26 cellular contexts compared by ENCODE assay signal in the genomic region with DNA sequence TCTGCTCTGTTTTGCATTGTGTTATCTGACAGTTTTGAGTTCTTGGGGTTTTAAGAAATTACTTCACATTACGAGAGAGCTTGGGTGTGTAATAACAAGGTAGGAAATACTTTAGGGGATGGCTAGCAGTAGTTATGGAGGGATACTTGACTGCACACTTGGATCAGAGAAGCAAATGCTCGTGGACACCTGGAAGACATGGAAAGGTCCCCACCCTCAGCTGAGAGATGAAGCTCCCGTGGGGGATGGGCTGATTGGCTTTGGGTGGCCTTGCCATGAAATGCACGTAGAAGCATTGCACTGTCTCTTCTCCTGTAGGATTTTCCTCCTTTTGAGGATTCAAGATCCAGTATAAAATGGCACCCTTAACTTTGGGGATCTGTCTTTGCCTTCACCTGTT.
"Had no signal": no experiment of that assay in that cellular context is flagged by ENCODE, and none has a peak within 500 bp of the region (broad histone marks: within the 10 kb centered on the region; RNA-seq: fewer than 3 reads in every experiment).

No MANE protein-coding gene starts in this region.

- H3K4me3 ChIP-seq: esophagus muscularis mucosa, ovary, prostate gland, spleen, testis, vagina had no signal

- ATAC-seq: activated T-helper 17 cell treated with anti-CD3 and anti-CD28 coated beads, Interleukin-2, amount 50 U/mL, for 72 hours; left ventricle myocardium superior; natural killer cell had no signal

- H3K4me1 Mint-ChIP-seq: activated naive CD8-positive, alpha-beta T cell treated with anti-CD3 and anti-CD28 coated beads for 36 hours; activated T-helper 17 cell treated with anti-CD3 and anti-CD28 coated beads, Interleukin-2, amount 50 U/mL, for 72 hours; natural killer cell had no signal

- H3K36me3 Mint-ChIP-seq: activated naive CD8-positive, alpha-beta T cell treated with anti-CD3 and anti-CD28 coated beads for 36 hours; natural killer cell had no signal

- H3K4me1 ChIP-seq: esophagus muscularis mucosa, prostate gland, spleen, testis, vagina had no signal

- H3K27me3 ChIP-seq: ovary, testis, vagina had no signal

- DNase-seq: activated naive CD4-positive, alpha-beta T cell; activated naive CD8-positive, alpha-beta T cell treated with anti-CD3 and anti-CD28 coated beads for 36 hours; activated T-cell treated with anti-CD3 and anti-CD28 coated beads, Interleukin-2, amount 50 U/mL, for 1 hour; cerebellar nuclear complex; effector memory CD4-positive, alpha-beta T cell; hippocampal formation; left ventricle myocardium superior; mammary epithelial cell; midbrain; natural killer cell; ovary; spleen; stimulated activated CD4-positive, alpha-beta T cell treated with anti-CD3 and anti-CD28 coated beads, Interleukin-4, amount 100 ng/mL, for 1 hour; stimulated activated naive CD4-positive, alpha-beta T cell; T-helper 1 cell; testis; WERI-Rb-1 had no signal

- H3K9me3 Mint-ChIP-seq: activated naive CD8-positive, alpha-beta T cell treated with anti-CD3 and anti-CD28 coated beads for 36 hours; activated T-helper 17 cell treated with anti-CD3 and anti-CD28 coated beads, Interleukin-2, amount 50 U/mL, for 72 hours; dendritic cell treated with granulocyte-macrophage colony-stimulating factor and Interleukin-4, amounts not matched to agents 40 ng/mL and 50 ng/mL, for 4 days; natural killer cell; type B pancreatic cell had no signal

- H3K9me3 ChIP-seq: esophagus muscularis mucosa, ovary, prostate gland, spleen, testis, vagina had no signal

- H3K27ac ChIP-seq: esophagus muscularis mucosa, ovary, prostate gland, spleen, testis, vagina, WERI-Rb-1 had no signal

- H3K36me3 ChIP-seq: esophagus muscularis mucosa, ovary, prostate gland, spleen, vagina, WERI-Rb-1 had no signal

- FAIRE-seq: bronchial epithelial cell, frontal cortex, TTC549 had no signal

- H3K4me3 Mint-ChIP-seq: activated naive CD8-positive, alpha-beta T cell treated with anti-CD3 and anti-CD28 coated beads for 36 hours; activated T-helper 17 cell treated with anti-CD3 and anti-CD28 coated beads, Interleukin-2, amount 50 U/mL, for 72 hours; dendritic cell treated with granulocyte-macrophage colony-stimulating factor and Interleukin-4, amounts not matched to agents 40 ng/mL and 50 ng/mL, for 4 days; natural killer cell; type B pancreatic cell had no signal

- H3K27ac Mint-ChIP-seq: activated naive CD8-positive, alpha-beta T cell treated with anti-CD3 and anti-CD28 coated beads for 36 hours; activated T-helper 17 cell treated with anti-CD3 and anti-CD28 coated beads, Interleukin-2, amount 50 U/mL, for 72 hours; dendritic cell treated with granulocyte-macrophage colony-stimulating factor and Interleukin-4, amounts not matched to agents 40 ng/mL and 50 ng/mL, for 4 days; natural killer cell; type B pancreatic cell had no signal
